28 cellular contexts compared by ENCODE assay signal in the genomic region with DNA sequence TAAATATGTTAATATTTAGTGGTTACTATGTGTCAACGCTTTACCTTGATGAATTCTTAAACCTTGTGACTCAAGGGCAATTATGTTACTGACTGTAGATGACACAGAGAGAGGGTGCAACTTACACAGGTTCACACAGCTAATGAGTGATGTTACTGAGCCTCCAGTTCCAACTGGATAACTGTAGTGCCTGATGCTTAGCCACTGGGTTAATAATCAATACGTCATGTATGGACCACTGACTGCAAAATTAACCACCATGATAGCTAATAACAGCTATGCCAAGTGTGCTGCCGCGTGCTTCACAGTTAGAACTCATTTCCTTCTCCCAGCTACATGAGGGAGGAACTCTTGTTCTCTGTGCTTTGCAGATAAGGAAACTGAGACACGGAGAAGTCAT. TPM values are rescaled to one million over a fixed set of nuclear protein-coding genes. Genes with fewer than 3 reads are reported as not detected.
DNase-seq lines count a peak whose midpoint lies in the region; ATAC-seq, FAIRE-seq and TF ChIP-seq lines count a peak whose summit lies in the region.
"Had no signal": no experiment of that assay in that cellular context is flagged by ENCODE, and none has a peak within 500 bp of the region (broad histone marks: within the 10 kb centered on the region; RNA-seq: fewer than 3 reads in every experiment).

No MANE protein-coding gene starts in this region.

- H3K4me1 ChIP-seq in HepG2 (ENCODE audit: insufficient read depth, low read length) (peaks cover 24% of the 10 kb centered on the region), right lobe of liver (peaks cover 2 to 73% (median 39%) of the 10 kb centered on the region in 4 donors), keratinocyte (ENCODE audit: control insufficient read depth, extremely low read depth, insufficient read depth, low read length) (peaks cover 44% of the 10 kb centered on the region), stomach (peaks cover 0 to 29% (median 6%) of the 10 kb centered on the region in 4 donors), SJCRH30 (no peaks in the 10 kb centered on the region)
- H3K4me1 ChIP-seq: BLaER1 had no signal

- POLR2A ChIA-PET in HepG2 (lab: Yijun Ruan, JAX) = no interaction called here

- H3K9me3 ChIP-seq in HepG2 (ENCODE audit: low read length) (no peaks in the 10 kb centered on the region), right lobe of liver (no peaks in the 10 kb centered on the region), keratinocyte (ENCODE audit: control insufficient read depth, low read depth, low read length) (no peaks in the 10 kb centered on the region), stomach (no peaks in the 10 kb centered on the region), SJCRH30 (replicated peaks) (no peaks in the 10 kb centered on the region)
- H3K9me3 ChIP-seq: BLaER1 had no signal

- no peak overlapping the region for H3K9ac ChIP-seq in HepG2 (ENCODE audit: insufficient read depth, low read depth, low read length)
- H3K9ac ChIP-seq in keratinocyte (ENCODE audit: control insufficient read depth, extremely low read depth, insufficient read depth, low read length) = no peak overlapping the region
- H3K9ac ChIP-seq: BLaER1 had no signal

- H4K20me1 ChIP-seq in HepG2 (ENCODE audit: insufficient read depth, low read length) (no peaks in the 10 kb centered on the region), keratinocyte (ENCODE audit: control insufficient read depth, extremely low read depth, insufficient read depth, low read length) (no peaks in the 10 kb centered on the region)
- H4K20me1 ChIP-seq: BLaER1 had no signal

- TF ChIP-seq POLR2A in HepG2 (IDR thresholded peaks at IDR 0.05; ENCODE audit: insufficient read depth in 1 of 2, low read depth in 2 of 2, low read length in 2 of 2) (no peak), right lobe of liver (IDR thresholded peaks at IDR 0.05) (no peak), stomach (IDR thresholded peaks at IDR 0.05) (no peak)

- TF ChIP-seq CTCF in HepG2 (CRISPR knock-in tag; IDR thresholded peaks at IDR 0.05) (no peak), right lobe of liver (IDR thresholded peaks at IDR 0.05) (no peak), bronchial epithelial cell (IDR thresholded peaks at IDR 0.05; ENCODE audit: insufficient read depth, low read length, severe bottlenecking) (no peak), keratinocyte (optimal IDR thresholded peaks at IDR 0.05 in 1 of 3, IDR thresholded peaks at IDR 0.05 in 1 of 3, conservative IDR thresholded peaks at IDR 0.05 in 1 of 3; ENCODE audit: extremely low read depth in 1 of 3, insufficient read depth in 2 of 3, low read length in 3 of 3) (no peak), stomach (IDR thresholded peaks at IDR 0.05) (no peak)

- no peaks in the 10 kb centered on the region; a peak in 1 of 5 replicates for H3K36me3 ChIP-seq in HepG2 (replicated peaks in 1 of 2; ENCODE audit: control insufficient read depth in 1 of 2, insufficient read depth in 2 of 2, low read length in 2 of 2)
- H3K36me3 ChIP-seq in right lobe of liver = no peaks in the 10 kb centered on the region
- peaks cover 5% of the 10 kb centered on the region for H3K36me3 ChIP-seq in bronchial epithelial cell (ENCODE audit: control insufficient read depth, insufficient read depth, low read length)
- peaks cover 3% of the 10 kb centered on the region in 2 experiments for H3K36me3 ChIP-seq in keratinocyte (ENCODE audit: control insufficient read depth in 2 of 2, extremely low read depth in 1 of 2, insufficient read depth in 2 of 2, low read length in 2 of 2)
- peaks cover 0 to 37% (median 29%) of the 10 kb centered on the region in 4 donors for H3K36me3 ChIP-seq in stomach
- no peaks in the 10 kb centered on the region for H3K36me3 ChIP-seq in SJCRH30
- H3K36me3 ChIP-seq: BLaER1 had no signal

- no peak for TF ChIP-seq RAD21 in HepG2 (CRISPR knock-in tag; IDR thresholded peaks at IDR 0.05)

- no peaks in the 10 kb centered on the region for H3K9me1 ChIP-seq in keratinocyte (ENCODE audit: control insufficient read depth, extremely low read depth, insufficient read depth, low read length)

- WGBS in HepG2 (ENCODE audit: low lambda C conversion rate) = 57% methylated on average over 5 of the region's 5 CpGs
- 78% methylated on average over 3 of the region's 5 CpGs for WGBS in right lobe of liver (ENCODE audit: insufficient coverage, low coverage, low lambda C conversion rate, missing lambda C conversion rate)
- WGBS in stomach, 5 donors = 70 to 86% (median 76%) methylated on average over 4 to 5 of the region's 5 CpGs

- BruUV-seq in HepG2 (replicated peaks; lab: Mats Ljungman, UMichigan) = no TSS peak

- FAIRE-seq in HepG2 (lab: Jason Lieb, UNC) (no peak), bronchial epithelial cell (lab: Jason Lieb, UNC) (no peak), keratinocyte (lab: Jason Lieb, UNC) (no peak), urothelium cell line (lab: Jason Lieb, UNC) (peak; percentile 17)
- FAIRE-seq: G401.6, HTR-8/SVneo had no signal

- H3K4me2 ChIP-seq in HepG2 (ENCODE audit: low read depth, low read length) (no peak overlapping the region), keratinocyte (ENCODE audit: control insufficient read depth, extremely low read depth, insufficient read depth, low read depth, low read length) (peak overlapping the region; percentile 71)
- H3K4me2 ChIP-seq: BLaER1, GM23338 had no signal

- DNase-seq in HepG2 (ENCODE audit: low spot score) (no peak), right lobe of liver (no peak), bronchial epithelial cell (ENCODE audit: low read depth) (peak; percentile 46), keratinocyte (ENCODE audit: low read depth, low spot score) (no peak), urothelium cell line (ENCODE audit: low spot score) (no peak), stomach (no peak), SJCRH30 (no peak)
- no peak for DNase-seq in stimulated activated CD4-positive, alpha-beta T cell treated with anti-CD3 and anti-CD28 coated beads, Interleukin-4, amount 100 ng/mL, for 1 hour
- DNase-seq: CD4-positive, alpha-beta T cell; COR-L47; H9; KBM-7; MV-4-11; NCI-H1105; NCI-H146; NCI-H1930; NCI-H2107; NCI-H526 treated with DMSO at 0.1 percent for 48 hours; SIG-M5 had no signal

- dilution Hi-C loops in keratinocyte (cut with MboI; ENCODE audit: extremely low pct_ligation_motif_present, low sequenced_read_pairs) = no loop called here

- H3K27ac ChIP-seq in HepG2 (ENCODE audit: extremely low read length, insufficient read depth, low read length) (no peak overlapping the region), right lobe of liver (no peak overlapping the region), keratinocyte (ENCODE audit: control insufficient read depth, insufficient read depth, low read length) (peak overlapping the region; percentile 73), stomach (no peak overlapping the region), SJCRH30 (no peak overlapping the region)
- H3K27ac ChIP-seq: BLaER1 had no signal

- H3K27me3 ChIP-seq in HepG2 (ENCODE audit: control insufficient read depth in 1 of 2, insufficient read depth in 2 of 2, low read length in 2 of 2) (peaks cover 11 to 14% of the 10 kb centered on the region in 2 experiments; a peak in 4 of 5 replicates), right lobe of liver (no peaks in the 10 kb centered on the region), bronchial epithelial cell (ENCODE audit: control insufficient read depth, insufficient read depth, low read length) (no peaks in the 10 kb centered on the region), keratinocyte (ENCODE audit: control insufficient read depth, extremely low read depth, insufficient read depth, low read length) (no peaks in the 10 kb centered on the region), stomach (peaks cover 0 to 29% (median 0%) of the 10 kb centered on the region in 3 donors), SJCRH30 (peaks cover 32% of the 10 kb centered on the region; the same call in 1 of the 2 replicates)
- H3K27me3 ChIP-seq: BLaER1 had no signal

- in situ Hi-C loops in HepG2 (cut with HindIII; ENCODE audit: extremely low pct_ligation_motif_present, low pct_unique_long_range_greater_than_20kb) = no loop called here

- no peaks in the 10 kb centered on the region for H3K79me2 ChIP-seq in HepG2 (ENCODE audit: insufficient read depth, low read length)
- no peaks in the 10 kb centered on the region for H3K79me2 ChIP-seq in keratinocyte (ENCODE audit: control insufficient read depth, insufficient read depth, low read length)

- CTCF ChIA-PET in HepG2 (lab: Yijun Ruan, JAX; ENCODE audit: low intra/inter-chr PET ratio, low total read pairs) = no interaction called here

- intact Hi-C loops in HepG2 (cut with micrococcal nuclease; ENCODE audit: unreplicated experiment) = no loop called here
- intact Hi-C loops in right lobe of liver (cut with DNase I) = no loop called here
- intact Hi-C loops in stomach (cut with DNase I; ENCODE audit: low total_unique reads) = no loop called here

- TF ChIP-seq EP300 in HepG2 (IDR thresholded peaks at IDR 0.05; ENCODE audit: low read depth in 2 of 2, low read length in 2 of 2) (no peak), HepG2 (CRISPR knock-in tag; IDR thresholded peaks at IDR 0.05; ENCODE audit: borderline replicate concordance) (no peak), stomach (IDR thresholded peaks at IDR 0.05) (no peak)

- ATAC-seq in HepG2 (no peak), right lobe of liver (no peak)
- ATAC-seq: GM23338, SK-N-SH treated with all-trans-retinoic acid at 6 μM for 48 hours had no signal

- H3K4me3 ChIP-seq in HepG2 (replicated peaks in 1 of 3; ENCODE audit: insufficient read depth in 1 of 3, low read depth in 2 of 3, low read length in 3 of 3) = no peak overlapping the region
- no peak overlapping the region for H3K4me3 ChIP-seq in right lobe of liver
- no peak overlapping the region for H3K4me3 ChIP-seq in bronchial epithelial cell (ENCODE audit: low read depth, low read length)
- H3K4me3 ChIP-seq in keratinocyte (ENCODE audit: control insufficient read depth in 2 of 3, extremely low read depth in 1 of 3, insufficient read depth in 2 of 3, low read depth in 1 of 3, low read length in 3 of 3) = no peak overlapping the region
- no peak overlapping the region for H3K4me3 ChIP-seq in stomach
- no peak overlapping the region for H3K4me3 ChIP-seq in SJCRH30
- H3K4me3 ChIP-seq: BLaER1, GM23338 had no signal

- H2AFZ ChIP-seq in HepG2 (ENCODE audit: low read length) (no peak overlapping the region), keratinocyte (ENCODE audit: control insufficient read depth, low read length) (no peak overlapping the region)
- H2AFZ ChIP-seq: GM23338 had no signal

RNA-seq across cellular contexts. Expression of a gene that starts 45.4 kb away (rescaled TPM):
- total RNA-seq in HepG2 (2016; rRNA removed; fragmentation: Illumina TruSeq; extraction: Trizol) (13.1 and 17.6 TPM in 2 replicates), right lobe of liver (10 to 100 TPM; 26.8 to 42.7 (median 34.8) TPM), bronchial epithelial cell (5.0 and 6.8 TPM in 2 replicates), stomach (10 to 100 TPM in 1 of 5 donors, 1 to 10 TPM in 3, under 1 TPM in 1; 0.29 to 35.5 (median 8.8) TPM)
- total RNA-seq in HepG2 (2016; cell fraction: cytosol; rRNA removed; fragmentation: Illumina TruSeq; extraction: Trizol; ENCODE audit: low read depth) = 7.1 and 7.6 TPM in 2 replicates
- 12.0 and 17.3 TPM in 2 replicates for total RNA-seq in HepG2 (2016; cell fraction: insoluble cytoplasmic fraction; rRNA removed; fragmentation: Illumina TruSeq; extraction: Trizol)
- 23.3 and 25.2 TPM in 2 replicates for total RNA-seq in HepG2 (2016; cell fraction: membrane; rRNA removed; fragmentation: Illumina TruSeq; extraction: Trizol)
- total RNA-seq in HepG2 (2016; cell fraction: nucleus; rRNA removed; fragmentation: Illumina TruSeq; extraction: Trizol) = 17.5 and 21.7 TPM in 2 replicates
- polyA plus RNA-seq in HepG2 (2011; rRNA removed) (6.8 and 7.2 TPM in 2 replicates), keratinocyte (19.9 to 50.7 TPM (median 23.7 TPM) in 3 replicates), stomach (1 to 10 TPM; 5.7 to 8.5 (median 7.0) TPM)
- polyA plus RNA-seq in HepG2 (2011; cell fraction: cytosol; rRNA removed) = 5.4 and 6.5 TPM in 2 replicates
- polyA plus RNA-seq in HepG2 (2011; cell fraction: nucleus; rRNA removed) = 9.1 and 9.3 TPM in 2 replicates
- 2.7 and 4.8 TPM in 2 replicates for polyA plus RNA-seq in HepG2 (2012)
- 20.1 and 21.9 TPM in 2 replicates for polyA plus RNA-seq in HepG2 (2016; cell fraction: cytosol; fragmentation: Illumina TruSeq; extraction: Trizol; ENCODE audit: low read depth)
- 23.3 and 30.2 TPM in 2 replicates for polyA plus RNA-seq in HepG2 (2016; cell fraction: insoluble cytoplasmic fraction; fragmentation: Illumina TruSeq; extraction: Trizol; ENCODE audit: low read depth)
- 44.9 and 45.6 TPM in 2 replicates for polyA plus RNA-seq in HepG2 (2016; cell fraction: membrane; fragmentation: Illumina TruSeq; extraction: Trizol; ENCODE audit: low read depth)
- 53.5 and 55.1 TPM in 2 replicates for polyA plus RNA-seq in HepG2 (2016; cell fraction: nucleus; fragmentation: Illumina TruSeq; extraction: Trizol; ENCODE audit: insufficient read depth, low read depth)
- polyA minus RNA-seq in HepG2 (2011; rRNA and poly(A)+ RNA removed; ENCODE audit: low replicate concordance) = 0.05 and 6.2 TPM in 2 replicates
- 2.5 and 3.8 TPM in 2 replicates for polyA minus RNA-seq in HepG2 (2011; cell fraction: cytosol; rRNA and poly(A)+ RNA removed)
- polyA minus RNA-seq in HepG2 (2011; cell fraction: nucleus; rRNA and poly(A)+ RNA removed) = 2.4 and 2.6 TPM in 2 replicates
- 14.5 TPM for polyA plus RNA-seq in keratinocyte (2011; ENCODE audit: low read depth)
- polyA plus RNA-seq in keratinocyte (2011; cell fraction: cytosol; rRNA removed) = 27.2 and 34.1 TPM in 2 replicates
- 64.2 and 79.1 TPM in 2 replicates for polyA plus RNA-seq in keratinocyte (2011; cell fraction: nucleus; rRNA removed)
- polyA plus RNA-seq in keratinocyte (2012; ENCODE audit: low replicate concordance) = 37.4 and 48.9 TPM in 2 replicates
- 23.1 to 84.4 TPM (median 23.5 TPM) in 3 replicates for polyA minus RNA-seq in keratinocyte
- polyA minus RNA-seq in keratinocyte (2011; cell fraction: cytosol; rRNA and poly(A)+ RNA removed) = 21.5 TPM
- 35.0 and 48.7 TPM in 2 replicates for polyA minus RNA-seq in keratinocyte (2011; cell fraction: nucleus; rRNA and poly(A)+ RNA removed)
- total RNA-seq in SJCRH30 (2014; rRNA removed; shearing (Covaris generic)) = 0.93 and 1.4 TPM in 2 replicates

RNA-seq across cellular contexts. Expression of a gene that starts 53.3 kb away (rescaled TPM):
- total RNA-seq in HepG2 (2016; rRNA removed; fragmentation: Illumina TruSeq; extraction: Trizol) = not detected in 2 replicates
- total RNA-seq in HepG2 (2016; cell fraction: cytosol; rRNA removed; fragmentation: Illumina TruSeq; extraction: Trizol; ENCODE audit: low read depth) = not detected in 2 replicates
- total RNA-seq in HepG2 (2016; cell fraction: insoluble cytoplasmic fraction; rRNA removed; fragmentation: Illumina TruSeq; extraction: Trizol) = not detected in 2 replicates
- not detected in 2 replicates for total RNA-seq in HepG2 (2016; cell fraction: membrane; rRNA removed; fragmentation: Illumina TruSeq; extraction: Trizol)
- not detected in 2 replicates for total RNA-seq in HepG2 (2016; cell fraction: nucleus; rRNA removed; fragmentation: Illumina TruSeq; extraction: Trizol)
- not detected in 2 replicates for polyA plus RNA-seq in HepG2 (2011; rRNA removed)
- not detected in 2 replicates for polyA plus RNA-seq in HepG2 (2011; cell fraction: cytosol; rRNA removed)
- not detected in 2 replicates for polyA plus RNA-seq in HepG2 (2011; cell fraction: nucleus; rRNA removed)
- not detected in 2 replicates for polyA plus RNA-seq in HepG2 (2012)
- not detected in 2 replicates for polyA plus RNA-seq in HepG2 (2016; cell fraction: cytosol; fragmentation: Illumina TruSeq; extraction: Trizol; ENCODE audit: low read depth)
- not detected in 2 replicates for polyA plus RNA-seq in HepG2 (2016; cell fraction: insoluble cytoplasmic fraction; fragmentation: Illumina TruSeq; extraction: Trizol; ENCODE audit: low read depth)
- polyA plus RNA-seq in HepG2 (2016; cell fraction: membrane; fragmentation: Illumina TruSeq; extraction: Trizol; ENCODE audit: low read depth) = not detected in 2 replicates
- polyA plus RNA-seq in HepG2 (2016; cell fraction: nucleus; fragmentation: Illumina TruSeq; extraction: Trizol; ENCODE audit: insufficient read depth, low read depth) = not detected in 2 replicates
- polyA minus RNA-seq in HepG2 (2011; rRNA and poly(A)+ RNA removed; ENCODE audit: low replicate concordance) = not detected in 2 replicates
- polyA minus RNA-seq in HepG2 (2011; cell fraction: cytosol; rRNA and poly(A)+ RNA removed) = not detected in 2 replicates
- not detected in 2 replicates for polyA minus RNA-seq in HepG2 (2011; cell fraction: nucleus; rRNA and poly(A)+ RNA removed)
- not detected for total RNA-seq in right lobe of liver
- total RNA-seq in bronchial epithelial cell = not detected in 2 replicates
- 0.03 TPM in 1 of 3 replicates, not detected in the others for polyA plus RNA-seq in keratinocyte
- polyA plus RNA-seq in keratinocyte (2011; ENCODE audit: low read depth) = not detected
- polyA plus RNA-seq in keratinocyte (2011; cell fraction: cytosol; rRNA removed) = not detected in 2 replicates
- 0.07 TPM in 1 of 2 replicates, not detected in the other for polyA plus RNA-seq in keratinocyte (2011; cell fraction: nucleus; rRNA removed)
- not detected in 2 replicates for polyA plus RNA-seq in keratinocyte (2012; ENCODE audit: low replicate concordance)
- not detected in 3 replicates for polyA minus RNA-seq in keratinocyte
- polyA minus RNA-seq in keratinocyte (2011; cell fraction: cytosol; rRNA and poly(A)+ RNA removed) = not detected
- polyA minus RNA-seq in keratinocyte (2011; cell fraction: nucleus; rRNA and poly(A)+ RNA removed) = not detected in 2 replicates
- not detected for total RNA-seq in stomach
- polyA plus RNA-seq in stomach = not detected
- total RNA-seq in SJCRH30 (2014; rRNA removed; shearing (Covaris generic)) = not detected in 2 replicates
- total RNA-seq: A172; CD4-positive, alpha-beta T cell; LHCN-M2; MCF 10A had no signal
- polyA plus RNA-seq: AG04450 had no signal
